Comparison of ENCODE assay signal across 33 cellular contexts in the genomic region with DNA sequence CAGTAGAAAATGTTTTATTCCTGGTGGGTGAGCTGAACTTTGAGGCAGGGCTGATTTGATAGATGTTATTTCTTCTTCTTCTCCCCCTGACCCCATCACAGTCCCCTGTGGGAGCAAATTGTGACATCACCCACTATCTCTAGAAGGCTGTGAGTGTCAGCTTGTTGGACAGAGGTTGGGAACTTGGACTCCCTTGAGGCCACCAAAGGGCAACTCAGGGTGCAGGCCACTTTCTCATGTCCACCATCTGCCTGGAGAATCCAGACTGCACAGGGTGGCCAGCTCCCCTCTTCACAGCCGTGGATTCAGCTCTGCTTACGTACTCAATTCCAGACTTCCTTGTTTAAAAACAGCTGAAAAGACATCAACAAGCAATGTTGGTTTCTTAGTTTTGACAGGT.
"Had no signal": no experiment of that assay in that cellular context is flagged by ENCODE, and none has a peak within 500 bp of the region (broad histone marks: within the 10 kb centered on the region; RNA-seq: fewer than 3 reads in every experiment).

No MANE protein-coding gene starts in this region.

- H3K36me3 ChIP-seq: adrenal gland, breast epithelium, MG63 had no signal

- H3K9me3 ChIP-seq: adrenal gland, body of pancreas, breast epithelium, MG63 had no signal

- H3K9me3 Mint-ChIP-seq: activated B cell treated with CpG ODN at 0.5 μM for 24 hours; activated CD4-positive, alpha-beta memory T cell treated with anti-CD3 and anti-CD28 coated beads for 36 hours; activated T-cell treated with anti-CD3 and anti-CD28 coated beads, Interleukin-2, amount 50 U/mL, for 4 hours; activated T-helper 1 cell treated with anti-CD3 and anti-CD28 coated beads, Interleukin-12 subunit alpha, Interleukin-12 subunit beta, Interleukin-2, Interleukin-4 antibody, amounts not matched to agents 30 ng/mL and 10 ng/mL and 1 ng/mL, durations not matched to agents 14 hours and 24 hours and 36 hours had no signal

- ATAC-seq: activated naive CD4-positive, alpha-beta T cell treated with anti-CD3 and anti-CD28 coated beads, Interleukin-2, amount 50 U/mL, for 72 hours; activated T-cell treated with anti-CD3 and anti-CD28 coated beads, Interleukin-2, amount 50 U/mL, for 4 hours; body of pancreas; Panc1; SK-N-SH treated with all-trans-retinoic acid at 6 μM for 48 hours; T-cell had no signal

- H3K4me1 ChIP-seq: adrenal gland, breast epithelium had no signal

- DNase-seq: activated B cell treated with CpG ODN at 0.5 μM for 24 hours; activated CD4-positive, alpha-beta memory T cell treated with anti-CD3 and anti-CD28 coated beads for 36 hours; activated CD4-positive, alpha-beta T cell treated with anti-CD3 and anti-CD28 coated beads for 4 hours; activated CD4-positive, alpha-beta T cell treated with anti-CD3 and anti-CD28 coated beads, Interleukin-2, amount 50 U/mL, for 1 hour; activated CD4-positive, CD25-positive, alpha-beta regulatory T cell treated with anti-CD3 and anti-CD28 coated beads, Interleukin-2, amount 50 U/mL, for 72 hours; activated CD8-positive, alpha-beta memory T cell treated with anti-CD3 and anti-CD28 coated beads, Interleukin-2, amount 50 U/mL, for 4 hours; activated gamma-delta T cell treated with Interleukin-2 at 50 U/mL for 16 hours; activated naive CD4-positive, alpha-beta T cell treated with anti-CD3 and anti-CD28 coated beads for 36 hours; activated T-cell treated with anti-CD3 and anti-CD28 coated beads for 4 hours; activated T-cell treated with anti-CD3 and anti-CD28 coated beads, Interleukin-2, amount 50 U/mL, for 4 hours; adrenal gland; body of pancreas; Kasumi-1; KG1; MG63; NCI-H1048; NCI-H1105 treated with DMSO at 0.1 percent for 48 hours; NCI-H1436; NCI-H1694; NCI-H1930; NCI-H2081 treated with DMSO at 0.1 percent for 48 hours; NCI-H226; NCI-H524 treated with DMSO at 0.1 percent for 48 hours; SIG-M5; T-cell; T-helper 2 cell; T-helper 9 cell had no signal

- H3K4me3 ChIP-seq: adrenal gland, body of pancreas, breast epithelium, MG63 had no signal

- H3K36me3 Mint-ChIP-seq: activated CD4-positive, alpha-beta memory T cell treated with anti-CD3 and anti-CD28 coated beads for 36 hours; activated naive CD4-positive, alpha-beta T cell treated with anti-CD3 and anti-CD28 coated beads, Interleukin-2, amount 50 U/mL, for 72 hours had no signal

- H3K4me1 Mint-ChIP-seq: activated B cell treated with CpG ODN at 0.5 μM for 24 hours, T-cell had no signal

- H3K4me3 Mint-ChIP-seq: activated B cell treated with CpG ODN at 0.5 μM for 24 hours; activated CD4-positive, alpha-beta memory T cell treated with anti-CD3 and anti-CD28 coated beads for 36 hours; activated naive CD4-positive, alpha-beta T cell treated with anti-CD3 and anti-CD28 coated beads for 36 hours; activated T-cell treated with anti-CD3 and anti-CD28 coated beads, Interleukin-2, amount 50 U/mL, for 4 hours; activated T-helper 1 cell treated with anti-CD3 and anti-CD28 coated beads, Interleukin-12 subunit alpha, Interleukin-12 subunit beta, Interleukin-2, Interleukin-4 antibody, amounts not matched to agents 30 ng/mL and 10 ng/mL and 1 ng/mL, durations not matched to agents 14 hours and 24 hours and 36 hours; T-cell had no signal

- H3K27me3 ChIP-seq: adrenal gland, body of pancreas, breast epithelium, MG63 had no signal

- H3K27me3 Mint-ChIP-seq: activated B cell treated with CpG ODN at 0.5 μM for 24 hours had no signal

- H3K27ac ChIP-seq: adrenal gland, body of pancreas, breast epithelium, VCaP had no signal

- H3K27ac Mint-ChIP-seq: activated B cell treated with CpG ODN at 0.5 μM for 24 hours; activated CD4-positive, alpha-beta memory T cell treated with anti-CD3 and anti-CD28 coated beads for 36 hours; activated naive CD4-positive, alpha-beta T cell treated with anti-CD3 and anti-CD28 coated beads for 36 hours; activated naive CD4-positive, alpha-beta T cell treated with anti-CD3 and anti-CD28 coated beads, Interleukin-2, amount 50 U/mL, for 72 hours; activated T-helper 1 cell treated with anti-CD3 and anti-CD28 coated beads, Interleukin-12 subunit alpha, Interleukin-12 subunit beta, Interleukin-2, Interleukin-4 antibody, amounts not matched to agents 30 ng/mL and 10 ng/mL and 1 ng/mL, durations not matched to agents 14 hours and 24 hours and 36 hours; T-cell had no signal
